In the genomic region with DNA sequence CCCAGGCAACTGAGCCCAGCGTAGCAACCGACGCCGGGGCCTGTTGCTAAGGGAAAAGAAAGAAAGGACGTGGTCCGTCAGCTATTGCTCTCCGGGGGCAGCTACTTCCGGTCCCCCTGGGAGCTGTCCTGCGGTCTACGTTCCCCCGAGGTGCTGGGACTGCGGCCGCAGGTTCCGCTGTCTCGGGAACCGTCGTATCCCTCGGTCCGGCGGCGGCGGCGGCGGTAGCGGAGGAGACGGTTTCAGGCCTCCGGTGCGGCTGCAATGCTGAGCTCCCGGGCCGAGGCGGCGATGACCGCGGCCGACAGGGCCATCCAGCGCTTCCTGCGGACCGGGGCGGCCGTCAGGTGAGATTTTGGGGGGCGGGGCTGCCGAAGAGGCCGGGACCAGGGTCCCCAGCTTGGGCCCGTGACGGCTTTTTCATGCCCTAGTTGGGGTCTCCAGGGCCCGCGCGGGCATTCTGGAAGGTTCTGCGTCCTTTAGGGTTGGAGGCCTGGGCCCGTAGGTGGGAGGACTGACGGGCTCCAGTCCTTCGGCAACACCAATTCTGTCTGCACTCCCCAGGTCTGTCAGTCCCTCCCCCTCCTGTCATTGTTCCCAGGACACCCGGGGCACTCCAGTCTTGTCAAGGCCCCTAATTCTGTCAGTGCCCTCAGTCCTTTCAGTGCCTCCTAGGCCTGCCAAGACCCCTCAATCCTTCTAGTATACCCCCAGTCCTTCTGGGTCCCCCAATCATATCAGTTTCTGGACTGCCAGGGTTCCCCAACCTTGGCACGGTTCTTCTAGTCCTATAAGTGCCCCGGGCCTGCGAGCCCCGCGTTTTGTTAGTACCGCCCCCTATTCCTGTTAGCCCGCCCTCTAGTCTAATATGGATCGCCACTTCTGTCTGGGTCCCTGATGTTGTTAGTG, we compare ENCODE assay signal across 1 cellular context.
TF ChIP-seq lines count a peak whose summit lies in the region.

A gene with protein sequence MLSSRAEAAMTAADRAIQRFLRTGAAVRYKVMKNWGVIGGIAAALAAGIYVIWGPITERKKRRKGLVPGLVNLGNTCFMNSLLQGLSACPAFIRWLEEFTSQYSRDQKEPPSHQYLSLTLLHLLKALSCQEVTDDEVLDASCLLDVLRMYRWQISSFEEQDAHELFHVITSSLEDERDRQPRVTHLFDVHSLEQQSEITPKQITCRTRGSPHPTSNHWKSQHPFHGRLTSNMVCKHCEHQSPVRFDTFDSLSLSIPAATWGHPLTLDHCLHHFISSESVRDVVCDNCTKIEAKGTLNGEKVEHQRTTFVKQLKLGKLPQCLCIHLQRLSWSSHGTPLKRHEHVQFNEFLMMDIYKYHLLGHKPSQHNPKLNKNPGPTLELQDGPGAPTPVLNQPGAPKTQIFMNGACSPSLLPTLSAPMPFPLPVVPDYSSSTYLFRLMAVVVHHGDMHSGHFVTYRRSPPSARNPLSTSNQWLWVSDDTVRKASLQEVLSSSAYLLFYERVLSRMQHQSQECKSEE (plus strand): TSS at position 162 of the 909 bp plus-strand sequence. CDS start 103 bp downstream, at position 265.

TF ChIP-seq in GM12878, 131 proteins besides CTCF, POLR2A, EP300 and RAD21 (continued from another document):
- TF ChIP-seq, protein P1, sequence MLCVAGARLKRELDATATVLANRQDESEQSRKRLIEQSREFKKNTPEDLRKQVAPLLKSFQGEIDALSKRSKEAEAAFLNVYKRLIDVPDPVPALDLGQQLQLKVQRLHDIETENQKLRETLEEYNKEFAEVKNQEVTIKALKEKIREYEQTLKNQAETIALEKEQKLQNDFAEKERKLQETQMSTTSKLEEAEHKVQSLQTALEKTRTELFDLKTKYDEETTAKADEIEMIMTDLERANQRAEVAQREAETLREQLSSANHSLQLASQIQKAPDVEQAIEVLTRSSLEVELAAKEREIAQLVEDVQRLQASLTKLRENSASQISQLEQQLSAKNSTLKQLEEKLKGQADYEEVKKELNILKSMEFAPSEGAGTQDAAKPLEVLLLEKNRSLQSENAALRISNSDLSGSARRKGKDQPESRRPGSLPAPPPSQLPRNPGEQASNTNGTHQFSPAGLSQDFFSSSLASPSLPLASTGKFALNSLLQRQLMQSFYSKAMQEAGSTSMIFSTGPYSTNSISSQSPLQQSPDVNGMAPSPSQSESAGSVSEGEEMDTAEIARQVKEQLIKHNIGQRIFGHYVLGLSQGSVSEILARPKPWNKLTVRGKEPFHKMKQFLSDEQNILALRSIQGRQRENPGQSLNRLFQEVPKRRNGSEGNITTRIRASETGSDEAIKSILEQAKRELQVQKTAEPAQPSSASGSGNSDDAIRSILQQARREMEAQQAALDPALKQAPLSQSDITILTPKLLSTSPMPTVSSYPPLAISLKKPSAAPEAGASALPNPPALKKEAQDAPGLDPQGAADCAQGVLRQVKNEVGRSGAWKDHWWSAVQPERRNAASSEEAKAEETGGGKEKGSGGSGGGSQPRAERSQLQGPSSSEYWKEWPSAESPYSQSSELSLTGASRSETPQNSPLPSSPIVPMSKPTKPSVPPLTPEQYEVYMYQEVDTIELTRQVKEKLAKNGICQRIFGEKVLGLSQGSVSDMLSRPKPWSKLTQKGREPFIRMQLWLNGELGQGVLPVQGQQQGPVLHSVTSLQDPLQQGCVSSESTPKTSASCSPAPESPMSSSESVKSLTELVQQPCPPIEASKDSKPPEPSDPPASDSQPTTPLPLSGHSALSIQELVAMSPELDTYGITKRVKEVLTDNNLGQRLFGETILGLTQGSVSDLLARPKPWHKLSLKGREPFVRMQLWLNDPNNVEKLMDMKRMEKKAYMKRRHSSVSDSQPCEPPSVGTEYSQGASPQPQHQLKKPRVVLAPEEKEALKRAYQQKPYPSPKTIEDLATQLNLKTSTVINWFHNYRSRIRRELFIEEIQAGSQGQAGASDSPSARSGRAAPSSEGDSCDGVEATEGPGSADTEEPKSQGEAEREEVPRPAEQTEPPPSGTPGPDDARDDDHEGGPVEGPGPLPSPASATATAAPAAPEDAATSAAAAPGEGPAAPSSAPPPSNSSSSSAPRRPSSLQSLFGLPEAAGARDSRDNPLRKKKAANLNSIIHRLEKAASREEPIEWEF (IDR thresholded peaks at IDR 0.05; ENCODE audit: insufficient replicate concordance, low read depth, low read length), result no peak
- TF ChIP-seq YBX1 (IDR thresholded peaks at IDR 0.05) (no peak), ASH2L (IDR thresholded peaks at IDR 0.05; ENCODE audit: borderline replicate concordance, low read depth) (peak; percentile 88), TCF3 (IDR thresholded peaks at IDR 0.05; ENCODE audit: borderline replicate concordance, insufficient read depth, low read depth, low read length) (peak; percentile 74; the same call in 1 of the 2 replicates), JUNB (IDR thresholded peaks at IDR 0.05) (peak; percentile 24; the same call in 1 of the 2 replicates), SREBF1 (IDR thresholded peaks at IDR 0.05; ENCODE audit: low read length) (peak; percentile 60; the same call in 1 of the 2 replicates), EZH2 (IDR thresholded peaks at IDR 0.05; ENCODE audit: borderline replicate concordance, control insufficient read depth, low read depth, low read length) (no peak), TARDBP (IDR thresholded peaks at IDR 0.05; ENCODE audit: borderline replicate concordance) (peak; percentile 95), TCF7 (IDR thresholded peaks at IDR 0.05; ENCODE audit: borderline replicate concordance) (peak; percentile 67; the same call in 1 of the 2 replicates), BHLHE40 (IDR thresholded peaks at IDR 0.05; ENCODE audit: borderline replicate concordance in 1 of 2, low read depth in 2 of 2, low read length in 1 of 2) (peak in 1 of 2 experiments; percentile 75; a peak in 2 of 4 replicates), NRF1 (conservative IDR thresholded peaks at IDR 0.05; ENCODE audit: low read depth, low read length) (no peak)
- TF ChIP-seq, protein P2, sequence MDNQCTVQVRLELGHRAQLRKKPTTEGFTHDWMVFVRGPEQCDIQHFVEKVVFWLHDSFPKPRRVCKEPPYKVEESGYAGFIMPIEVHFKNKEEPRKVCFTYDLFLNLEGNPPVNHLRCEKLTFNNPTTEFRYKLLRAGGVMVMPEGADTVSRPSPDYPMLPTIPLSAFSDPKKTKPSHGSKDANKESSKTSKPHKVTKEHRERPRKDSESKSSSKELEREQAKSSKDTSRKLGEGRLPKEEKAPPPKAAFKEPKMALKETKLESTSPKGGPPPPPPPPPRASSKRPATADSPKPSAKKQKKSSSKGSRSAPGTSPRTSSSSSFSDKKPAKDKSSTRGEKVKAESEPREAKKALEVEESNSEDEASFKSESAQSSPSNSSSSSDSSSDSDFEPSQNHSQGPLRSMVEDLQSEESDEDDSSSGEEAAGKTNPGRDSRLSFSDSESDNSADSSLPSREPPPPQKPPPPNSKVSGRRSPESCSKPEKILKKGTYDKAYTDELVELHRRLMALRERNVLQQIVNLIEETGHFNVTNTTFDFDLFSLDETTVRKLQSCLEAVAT (IDR thresholded peaks at IDR 0.05), result peak; percentile 80; the same call in 1 of the 2 replicates
- TF ChIP-seq, protein P3, sequence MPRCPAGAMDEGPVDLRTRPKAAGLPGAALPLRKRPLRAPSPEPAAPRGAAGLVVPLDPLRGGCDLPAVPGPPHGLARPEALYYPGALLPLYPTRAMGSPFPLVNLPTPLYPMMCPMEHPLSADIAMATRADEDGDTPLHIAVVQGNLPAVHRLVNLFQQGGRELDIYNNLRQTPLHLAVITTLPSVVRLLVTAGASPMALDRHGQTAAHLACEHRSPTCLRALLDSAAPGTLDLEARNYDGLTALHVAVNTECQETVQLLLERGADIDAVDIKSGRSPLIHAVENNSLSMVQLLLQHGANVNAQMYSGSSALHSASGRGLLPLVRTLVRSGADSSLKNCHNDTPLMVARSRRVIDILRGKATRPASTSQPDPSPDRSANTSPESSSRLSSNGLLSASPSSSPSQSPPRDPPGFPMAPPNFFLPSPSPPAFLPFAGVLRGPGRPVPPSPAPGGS (IDR thresholded peaks at IDR 0.05; ENCODE audit: borderline replicate concordance, insufficient read depth, low read depth, low read length, poor library complexity, severe bottlenecking), result peak; percentile 49
- TF ChIP-seq, protein P4, sequence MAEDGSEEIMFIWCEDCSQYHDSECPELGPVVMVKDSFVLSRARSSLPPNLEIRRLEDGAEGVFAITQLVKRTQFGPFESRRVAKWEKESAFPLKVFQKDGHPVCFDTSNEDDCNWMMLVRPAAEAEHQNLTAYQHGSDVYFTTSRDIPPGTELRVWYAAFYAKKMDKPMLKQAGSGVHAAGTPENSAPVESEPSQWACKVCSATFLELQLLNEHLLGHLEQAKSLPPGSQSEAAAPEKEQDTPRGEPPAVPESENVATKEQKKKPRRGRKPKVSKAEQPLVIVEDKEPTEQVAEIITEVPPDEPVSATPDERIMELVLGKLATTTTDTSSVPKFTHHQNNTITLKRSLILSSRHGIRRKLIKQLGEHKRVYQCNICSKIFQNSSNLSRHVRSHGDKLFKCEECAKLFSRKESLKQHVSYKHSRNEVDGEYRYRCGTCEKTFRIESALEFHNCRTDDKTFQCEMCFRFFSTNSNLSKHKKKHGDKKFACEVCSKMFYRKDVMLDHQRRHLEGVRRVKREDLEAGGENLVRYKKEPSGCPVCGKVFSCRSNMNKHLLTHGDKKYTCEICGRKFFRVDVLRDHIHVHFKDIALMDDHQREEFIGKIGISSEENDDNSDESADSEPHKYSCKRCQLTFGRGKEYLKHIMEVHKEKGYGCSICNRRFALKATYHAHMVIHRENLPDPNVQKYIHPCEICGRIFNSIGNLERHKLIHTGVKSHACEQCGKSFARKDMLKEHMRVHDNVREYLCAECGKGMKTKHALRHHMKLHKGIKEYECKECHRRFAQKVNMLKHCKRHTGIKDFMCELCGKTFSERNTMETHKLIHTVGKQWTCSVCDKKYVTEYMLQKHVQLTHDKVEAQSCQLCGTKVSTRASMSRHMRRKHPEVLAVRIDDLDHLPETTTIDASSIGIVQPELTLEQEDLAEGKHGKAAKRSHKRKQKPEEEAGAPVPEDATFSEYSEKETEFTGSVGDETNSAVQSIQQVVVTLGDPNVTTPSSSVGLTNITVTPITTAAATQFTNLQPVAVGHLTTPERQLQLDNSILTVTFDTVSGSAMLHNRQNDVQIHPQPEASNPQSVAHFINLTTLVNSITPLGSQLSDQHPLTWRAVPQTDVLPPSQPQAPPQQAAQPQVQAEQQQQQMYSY (CRISPR knock-in tag; IDR thresholded peaks at IDR 0.05), result no peak
- TF ChIP-seq, protein P5, sequence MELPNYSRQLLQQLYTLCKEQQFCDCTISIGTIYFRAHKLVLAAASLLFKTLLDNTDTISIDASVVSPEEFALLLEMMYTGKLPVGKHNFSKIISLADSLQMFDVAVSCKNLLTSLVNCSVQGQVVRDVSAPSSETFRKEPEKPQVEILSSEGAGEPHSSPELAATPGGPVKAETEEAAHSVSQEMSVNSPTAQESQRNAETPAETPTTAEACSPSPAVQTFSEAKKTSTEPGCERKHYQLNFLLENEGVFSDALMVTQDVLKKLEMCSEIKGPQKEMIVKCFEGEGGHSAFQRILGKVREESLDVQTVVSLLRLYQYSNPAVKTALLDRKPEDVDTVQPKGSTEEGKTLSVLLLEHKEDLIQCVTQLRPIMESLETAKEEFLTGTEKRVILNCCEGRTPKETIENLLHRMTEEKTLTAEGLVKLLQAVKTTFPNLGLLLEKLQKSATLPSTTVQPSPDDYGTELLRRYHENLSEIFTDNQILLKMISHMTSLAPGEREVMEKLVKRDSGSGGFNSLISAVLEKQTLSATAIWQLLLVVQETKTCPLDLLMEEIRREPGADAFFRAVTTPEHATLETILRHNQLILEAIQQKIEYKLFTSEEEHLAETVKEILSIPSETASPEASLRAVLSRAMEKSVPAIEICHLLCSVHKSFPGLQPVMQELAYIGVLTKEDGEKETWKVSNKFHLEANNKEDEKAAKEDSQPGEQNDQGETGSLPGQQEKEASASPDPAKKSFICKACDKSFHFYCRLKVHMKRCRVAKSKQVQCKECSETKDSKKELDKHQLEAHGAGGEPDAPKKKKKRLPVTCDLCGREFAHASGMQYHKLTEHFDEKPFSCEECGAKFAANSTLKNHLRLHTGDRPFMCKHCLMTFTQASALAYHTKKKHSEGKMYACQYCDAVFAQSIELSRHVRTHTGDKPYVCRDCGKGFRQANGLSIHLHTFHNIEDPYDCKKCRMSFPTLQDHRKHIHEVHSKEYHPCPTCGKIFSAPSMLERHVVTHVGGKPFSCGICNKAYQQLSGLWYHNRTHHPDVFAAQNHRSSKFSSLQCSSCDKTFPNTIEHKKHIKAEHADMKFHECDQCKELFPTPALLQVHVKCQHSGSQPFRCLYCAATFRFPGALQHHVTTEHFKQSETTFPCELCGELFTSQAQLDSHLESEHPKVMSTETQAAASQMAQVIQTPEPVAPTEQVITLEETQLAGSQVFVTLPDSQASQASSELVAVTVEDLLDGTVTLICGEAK (IDR thresholded peaks at IDR 0.05; ENCODE audit: borderline replicate concordance), result peak; percentile 100
- TF ChIP-seq, protein P6, sequence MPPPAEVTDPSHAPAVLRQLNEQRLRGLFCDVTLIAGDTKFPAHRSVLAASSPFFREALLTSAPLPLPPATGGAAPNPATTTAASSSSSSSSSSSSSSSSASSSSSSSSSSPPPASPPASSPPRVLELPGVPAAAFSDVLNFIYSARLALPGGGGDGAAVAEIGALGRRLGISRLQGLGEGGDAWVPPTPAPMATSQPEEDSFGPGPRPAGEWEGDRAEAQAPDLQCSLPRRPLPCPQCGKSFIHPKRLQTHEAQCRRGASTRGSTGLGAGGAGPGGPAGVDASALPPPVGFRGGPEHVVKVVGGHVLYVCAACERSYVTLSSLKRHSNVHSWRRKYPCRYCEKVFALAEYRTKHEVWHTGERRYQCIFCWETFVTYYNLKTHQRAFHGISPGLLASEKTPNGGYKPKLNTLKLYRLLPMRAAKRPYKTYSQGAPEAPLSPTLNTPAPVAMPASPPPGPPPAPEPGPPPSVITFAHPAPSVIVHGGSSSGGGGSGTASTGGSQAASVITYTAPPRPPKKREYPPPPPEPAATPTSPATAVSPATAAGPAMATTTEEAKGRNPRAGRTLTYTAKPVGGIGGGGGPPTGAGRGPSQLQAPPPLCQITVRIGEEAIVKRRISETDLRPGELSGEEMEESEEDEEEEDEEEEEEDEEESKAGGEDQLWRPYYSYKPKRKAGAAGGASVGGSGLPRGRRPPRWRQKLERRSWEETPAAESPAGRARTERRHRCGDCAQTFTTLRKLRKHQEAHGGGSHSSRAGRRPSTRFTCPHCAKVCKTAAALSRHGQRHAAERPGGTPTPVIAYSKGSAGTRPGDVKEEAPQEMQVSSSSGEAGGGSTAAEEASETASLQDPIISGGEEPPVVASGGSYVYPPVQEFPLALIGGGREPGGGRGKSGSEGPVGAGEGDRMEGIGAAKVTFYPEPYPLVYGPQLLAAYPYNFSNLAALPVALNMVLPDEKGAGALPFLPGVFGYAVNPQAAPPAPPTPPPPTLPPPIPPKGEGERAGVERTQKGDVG (CRISPR knock-in tag; IDR thresholded peaks at IDR 0.05), result no peak
